30 cellular contexts compared by ENCODE assay signal in the genomic region with DNA sequence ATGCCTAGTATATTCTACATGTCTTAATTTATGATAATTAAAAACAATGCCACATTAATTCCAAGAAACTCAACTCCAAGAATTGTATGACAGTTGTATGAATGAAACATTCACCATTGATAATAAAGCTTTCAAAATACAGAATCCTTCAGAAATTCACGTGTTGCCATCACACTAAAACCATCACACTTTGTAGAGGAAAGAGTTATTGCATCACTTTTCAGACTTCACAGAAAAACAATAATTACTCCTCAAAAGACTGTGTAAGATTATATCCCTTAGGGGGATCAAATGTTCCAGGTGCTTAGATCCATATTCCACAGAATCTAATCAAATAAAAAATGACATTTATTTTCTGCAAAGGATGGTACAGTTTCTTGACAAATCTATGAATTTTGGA.
"Had no signal": no experiment of that assay in that cellular context is flagged by ENCODE, and none has a peak within 500 bp of the region (broad histone marks: within the 10 kb centered on the region; RNA-seq: fewer than 3 reads in every experiment).

No MANE protein-coding gene starts in this region.

- H3K27me3 ChIP-seq: ascending aorta, body of pancreas had no signal

- H3K9me3 Mint-ChIP-seq: activated B cell treated with CpG ODN at 0.5 μM for 24 hours; activated CD4-positive, alpha-beta T cell treated with anti-CD3 and anti-CD28 coated beads, Interleukin-2, amount 10 ng/mL, durations not matched to agents 24 days and 14 days; activated naive CD4-positive, alpha-beta T cell treated with anti-CD3 and anti-CD28 coated beads, Interleukin-2, amount 50 U/mL, for 24 hours; activated naive CD8-positive, alpha-beta T cell treated with anti-CD3 and anti-CD28 coated beads, Interleukin-2, amount 50 U/mL, for 24 hours; activated T-cell treated with anti-CD3 and anti-CD28 coated beads, Interleukin-2, amount 50 U/mL, for 24 hours; activated T-helper 1 cell treated with anti-CD3 and anti-CD28 coated beads, Interleukin-12 subunit alpha, Interleukin-12 subunit beta, Interleukin-2, Interleukin-4 antibody, amounts not matched to agents 30 ng/mL and 10 ng/mL and 1 ng/mL, durations not matched to agents 14 hours and 24 hours and 36 hours; T-cell had no signal

- H3K36me3 ChIP-seq: ascending aorta had no signal

- DNase-seq: activated B cell treated with CpG ODN at 0.5 μM for 24 hours; activated CD4-positive, alpha-beta T cell treated with anti-CD3 and anti-CD28 coated beads for 1 hour; activated CD4-positive, alpha-beta T cell treated with anti-CD3 and anti-CD28 coated beads, Interleukin-2, amount 10 ng/mL, durations not matched to agents 24 days and 14 days; activated CD4-positive, alpha-beta T cell treated with anti-CD3 and anti-CD28 coated beads, Interleukin-2, amount 50 U/mL, for 48 hours; activated CD8-positive, alpha-beta memory T cell treated with anti-CD3 and anti-CD28 coated beads, Interleukin-2, amount 10 ng/mL, durations not matched to agents 7 days and 5 days; activated effector memory CD4-positive, alpha-beta T cell treated with Interleukin-2 at 50 U/mL for 16 hours; activated naive CD4-positive, alpha-beta T cell; activated naive CD8-positive, alpha-beta T cell treated with anti-CD3 and anti-CD28 coated beads, Interleukin-2, amount 50 U/mL, for 24 hours; activated T-cell treated with anti-CD3 and anti-CD28 coated beads, Interleukin-2, amount 50 U/mL, for 24 hours; amniotic stem cell; body of pancreas; central memory CD4-positive, alpha-beta T cell; Kasumi-1; NCI-H1092; NCI-H1417 treated with DMSO at 0.1 percent for 48 hours; NCI-H1694 treated with DMSO at 0.1 percent for 48 hours; NCI-H2029 treated with DMSO at 0.1 percent for 48 hours; NCI-H510A treated with DMSO at 0.1 percent for 48 hours; NCI-H69; NK-92 treated with Interleukin-12 subunit alpha and Interleukin-12 subunit beta, amount 100 ng/mL, for 24 hours; PC-3; T-cell; T-helper 2 cell; T1000 had no signal

- H3K4me3 Mint-ChIP-seq: activated B cell treated with CpG ODN at 0.5 μM for 24 hours; activated CD4-positive, alpha-beta T cell treated with anti-CD3 and anti-CD28 coated beads, Interleukin-2, amount 10 ng/mL, durations not matched to agents 24 days and 14 days; activated CD8-positive, alpha-beta memory T cell treated with anti-CD3 and anti-CD28 coated beads, Interleukin-2, amount 10 ng/mL, durations not matched to agents 7 days and 5 days; activated naive CD4-positive, alpha-beta T cell treated with anti-CD3 and anti-CD28 coated beads, Interleukin-2, amount 50 U/mL, for 24 hours; activated naive CD8-positive, alpha-beta T cell treated with anti-CD3 and anti-CD28 coated beads, Interleukin-2, amount 50 U/mL, for 24 hours; activated T-cell treated with anti-CD3 and anti-CD28 coated beads, Interleukin-2, amount 50 U/mL, for 24 hours; activated T-helper 1 cell treated with anti-CD3 and anti-CD28 coated beads, Interleukin-12 subunit alpha, Interleukin-12 subunit beta, Interleukin-2, Interleukin-4 antibody, amounts not matched to agents 30 ng/mL and 10 ng/mL and 1 ng/mL, durations not matched to agents 14 hours and 24 hours and 36 hours; T-cell had no signal

- H3K4me3 ChIP-seq: ascending aorta, body of pancreas, SK-N-MC had no signal

- H3K27me3 Mint-ChIP-seq: activated B cell treated with CpG ODN at 0.5 μM for 24 hours; activated CD4-positive, alpha-beta T cell treated with anti-CD3 and anti-CD28 coated beads, Interleukin-2, amount 10 ng/mL, durations not matched to agents 24 days and 14 days; activated naive CD4-positive, alpha-beta T cell treated with anti-CD3 and anti-CD28 coated beads, Interleukin-2, amount 50 U/mL, for 24 hours had no signal

- H3K27ac ChIP-seq: ascending aorta, body of pancreas, SK-N-MC had no signal

- H3K9me3 ChIP-seq: ascending aorta, body of pancreas had no signal

- H3K27ac Mint-ChIP-seq: activated CD4-positive, alpha-beta T cell treated with anti-CD3 and anti-CD28 coated beads, Interleukin-2, amount 10 ng/mL, durations not matched to agents 24 days and 14 days; activated CD8-positive, alpha-beta memory T cell treated with anti-CD3 and anti-CD28 coated beads, Interleukin-2, amount 10 ng/mL, durations not matched to agents 7 days and 5 days; activated naive CD4-positive, alpha-beta T cell treated with anti-CD3 and anti-CD28 coated beads, Interleukin-2, amount 50 U/mL, for 24 hours; activated naive CD8-positive, alpha-beta T cell treated with anti-CD3 and anti-CD28 coated beads, Interleukin-2, amount 50 U/mL, for 24 hours; activated T-cell treated with anti-CD3 and anti-CD28 coated beads, Interleukin-2, amount 50 U/mL, for 24 hours; activated T-helper 1 cell treated with anti-CD3 and anti-CD28 coated beads, Interleukin-12 subunit alpha, Interleukin-12 subunit beta, Interleukin-2, Interleukin-4 antibody, amounts not matched to agents 30 ng/mL and 10 ng/mL and 1 ng/mL, durations not matched to agents 14 hours and 24 hours and 36 hours; T-cell had no signal

- FAIRE-seq: TTC549 had no signal

- H3K4me1 ChIP-seq: body of pancreas had no signal

- ATAC-seq: activated CD8-positive, alpha-beta memory T cell treated with anti-CD3 and anti-CD28 coated beads, Interleukin-2, amount 10 ng/mL, durations not matched to agents 7 days and 5 days; activated naive CD8-positive, alpha-beta T cell treated with anti-CD3 and anti-CD28 coated beads, Interleukin-2, amount 50 U/mL, for 24 hours; body of pancreas; PC-3; Right ventricle myocardium inferior; T-cell had no signal

- H3K36me3 Mint-ChIP-seq: activated CD8-positive, alpha-beta memory T cell treated with anti-CD3 and anti-CD28 coated beads, Interleukin-2, amount 10 ng/mL, durations not matched to agents 7 days and 5 days; activated naive CD4-positive, alpha-beta T cell treated with anti-CD3 and anti-CD28 coated beads, Interleukin-2, amount 50 U/mL, for 24 hours; T-cell had no signal
